Comparison of ENCODE assay signal across 7 cellular contexts in genomic region chr4:147984065-147984777, GRCh38.
A peak's percentile ranks its signal among the peaks of the same experiment; 100 is the strongest.
DNase-seq lines count a peak whose midpoint lies in the region; ATAC-seq and TF ChIP-seq lines count a peak whose summit lies in the region.

No MANE protein-coding gene starts in this region.

- no peaks in the 10 kb centered on the region; the same call in 1 of the 2 replicates for H3K27me3 ChIP-seq in H7 (ENCODE audit: control insufficient read depth, insufficient read depth, low read length)
- H3K27me3 ChIP-seq in Peyer's patch = no peaks in the 10 kb centered on the region

- TF ChIP-seq CTCF in Calu3 (IDR thresholded peaks at IDR 0.05; ENCODE audit: unreplicated experiment) (no peak), Peyer's patch (IDR thresholded peaks at IDR 0.05) (peak in 4 of 6 experiments; percentile 39 to 69 (median 57))

- no TSS peak for BruUV-seq in Calu3 (replicated peaks; lab: Mats Ljungman, UMichigan)

- CTCF ChIA-PET in Calu3 (lab: Charles Lee) = no interaction called here

- H3K36me3 Mint-ChIP-seq in Calu3 (ENCODE audit: insufficient read depth, unreplicated experiment) = no peaks in the 10 kb centered on the region
- H3K36me3 Mint-ChIP-seq in effector memory CD8-positive, alpha-beta T cell (ENCODE audit: insufficient read depth) = no peaks in the 10 kb centered on the region

- H3K4me3 ChIP-seq in H7 (ENCODE audit: insufficient read depth, low read depth, low read length) (no peak overlapping the region), Peyer's patch (no peak overlapping the region)

- intact Hi-C loops in Calu3 (cut with micrococcal nuclease; ENCODE audit: unreplicated experiment) = no loop called here

- H3K27ac ChIP-seq in Peyer's patch = no peak overlapping the region

- DNase-seq in Calu3 = peak; percentile 13
- DNase-seq in H7 = peak; percentile 77
- DNase-seq in Peyer's patch = no peak
- DNase-seq in effector memory CD8-positive, alpha-beta T cell = peak in 1 of 3 experiments; percentile 4
- peak; percentile 54 for DNase-seq in myocyte (ENCODE audit: low read depth)

- no peak for TF ChIP-seq POLR2A in Peyer's patch (IDR thresholded peaks at IDR 0.05)

- H3K9me3 ChIP-seq in Peyer's patch = no peaks in the 10 kb centered on the region

- H3K4me3 Mint-ChIP-seq in Calu3 (ENCODE audit: low read depth, unreplicated experiment) = no peak overlapping the region
- H3K4me3 Mint-ChIP-seq in effector memory CD8-positive, alpha-beta T cell = no peak overlapping the region

- no peaks in the 10 kb centered on the region for H3K4me1 ChIP-seq in Peyer's patch

- no peak overlapping the region for H3K27ac Mint-ChIP-seq in Calu3 (ENCODE audit: unreplicated experiment)
- H3K27ac Mint-ChIP-seq in effector memory CD8-positive, alpha-beta T cell = peak overlapping the region; percentile 41 to 64

- ATAC-seq in effector memory CD8-positive, alpha-beta T cell (replicated peaks) = peak; percentile 54
- ATAC-seq in HG02763 (IDR thresholded peaks at IDR 0.05; ENCODE audit: unreplicated experiment) (no peak), HG02798 (IDR thresholded peaks at IDR 0.05; ENCODE audit: poor library complexity, unreplicated experiment) (no peak)

- H3K4me1 Mint-ChIP-seq in Calu3 (ENCODE audit: low read depth, unreplicated experiment) = no peaks in the 10 kb centered on the region
- peaks cover 24 to 38% of the 10 kb centered on the region in 2 donors for H3K4me1 Mint-ChIP-seq in effector memory CD8-positive, alpha-beta T cell (ENCODE audit: low read depth in 2 of 2)

- no peaks in the 10 kb centered on the region for H3K27me3 Mint-ChIP-seq in Calu3 (ENCODE audit: unreplicated experiment)
- no peaks in the 10 kb centered on the region for H3K27me3 Mint-ChIP-seq in effector memory CD8-positive, alpha-beta T cell

- H3K9me3 Mint-ChIP-seq in Calu3 (ENCODE audit: low read depth, unreplicated experiment) = no peaks in the 10 kb centered on the region
- H3K9me3 Mint-ChIP-seq in effector memory CD8-positive, alpha-beta T cell = no peaks in the 10 kb centered on the region

- no peaks in the 10 kb centered on the region for H3K36me3 ChIP-seq in H7 (replicated peaks; ENCODE audit: control insufficient read depth, insufficient read depth, low read length)
- no peaks in the 10 kb centered on the region for H3K36me3 ChIP-seq in Peyer's patch

Comparison
In these comparisons a context has a peak if more than half of its experiments do, and no peak if none do; other contexts are left out.
1. DNase-seq: peak in Calu3 (single experiment), H7 (single experiment) and myocyte (single experiment); none in Peyer's patch (0 of 3).